In the genomic region with DNA sequence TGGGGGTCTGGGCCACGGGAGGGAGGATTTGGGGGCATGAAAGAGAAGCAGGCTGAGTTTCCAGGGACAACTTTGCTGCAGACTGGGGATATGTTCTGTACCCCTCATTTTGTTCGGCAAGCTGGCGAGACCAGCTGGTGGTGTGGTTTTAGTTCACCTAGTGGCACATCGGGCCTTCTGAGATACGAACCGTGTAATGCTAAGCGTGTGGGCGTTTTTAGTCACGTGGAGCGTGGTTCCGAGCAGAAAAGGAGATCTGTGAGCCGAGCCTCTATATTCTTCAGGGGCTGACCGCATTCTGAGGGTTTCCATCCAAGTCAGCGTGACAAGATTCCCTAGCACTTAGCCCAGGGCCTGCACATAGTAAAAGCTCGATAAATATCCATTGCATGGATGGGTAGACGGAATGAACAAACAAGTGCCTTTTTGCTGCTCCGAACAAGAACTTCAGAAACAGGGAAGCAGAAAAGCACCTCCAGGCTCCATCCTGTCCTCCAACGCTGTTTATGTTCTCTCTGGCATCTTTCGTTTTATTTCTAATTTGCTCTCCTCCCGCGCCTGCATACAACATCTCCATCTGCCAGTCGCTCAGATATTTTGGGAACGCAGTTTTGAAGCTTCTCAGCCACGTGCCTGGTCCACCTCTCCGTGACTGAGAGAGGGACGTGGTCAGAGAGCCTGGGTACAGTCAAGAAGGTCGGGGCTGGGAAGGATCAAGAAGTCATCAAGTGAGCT, we compare ENCODE assay signal across 12 cellular contexts. TPM values are rescaled to one million over a fixed set of nuclear protein-coding genes. Genes with fewer than 3 reads are reported as not detected.
"Had no signal": no experiment of that assay in that cellular context is flagged by ENCODE, and none has a peak within 500 bp of the region (broad histone marks: within the 10 kb centered on the region; RNA-seq: fewer than 3 reads in every experiment).

No MANE protein-coding gene starts in this region.

- H3K4me1 Mint-ChIP-seq: activated naive CD8-positive, alpha-beta T cell treated with anti-CD3 and anti-CD28 coated beads, Interleukin-2, amount 50 U/mL, for 24 hours; activated T-helper 17 cell treated with anti-CD3 and anti-CD28 coated beads, Interleukin-2, amount 50 U/mL, for 72 hours had no signal

- H3K4me3 Mint-ChIP-seq: activated naive CD8-positive, alpha-beta T cell treated with anti-CD3 and anti-CD28 coated beads, Interleukin-2, amount 50 U/mL, for 24 hours; activated T-helper 17 cell treated with anti-CD3 and anti-CD28 coated beads, Interleukin-2, amount 50 U/mL, for 72 hours; endodermal cell had no signal

- DNase-seq: activated CD4-positive, alpha-beta T cell treated with anti-CD3 and anti-CD28 coated beads, Interleukin-2, amount 50 U/mL, for 48 hours; activated naive CD4-positive, alpha-beta T cell treated with Interleukin-2 at 50 U/mL for 16 hours; activated naive CD8-positive, alpha-beta T cell treated with anti-CD3 and anti-CD28 coated beads, Interleukin-2, amount 50 U/mL, for 24 hours; endodermal cell; stimulated activated CD4-positive, alpha-beta T cell treated with anti-CD3 and anti-CD28 coated beads, Interleukin-4, amount 100 ng/mL, for 1 hour; stimulated activated naive CD4-positive, alpha-beta T cell treated with Interleukin-2 at 50 U/mL for 16 hours; substantia nigra; T-helper 1 cell; T1000; uterus had no signal

- ATAC-seq: activated naive CD8-positive, alpha-beta T cell treated with anti-CD3 and anti-CD28 coated beads, Interleukin-2, amount 50 U/mL, for 24 hours; activated T-helper 17 cell treated with anti-CD3 and anti-CD28 coated beads, Interleukin-2, amount 50 U/mL, for 72 hours; gastroesophageal sphincter had no signal

- H3K27ac Mint-ChIP-seq: activated naive CD8-positive, alpha-beta T cell treated with anti-CD3 and anti-CD28 coated beads, Interleukin-2, amount 50 U/mL, for 24 hours; activated T-helper 17 cell treated with anti-CD3 and anti-CD28 coated beads, Interleukin-2, amount 50 U/mL, for 72 hours; endodermal cell had no signal

- H3K9me3 Mint-ChIP-seq: activated naive CD8-positive, alpha-beta T cell treated with anti-CD3 and anti-CD28 coated beads, Interleukin-2, amount 50 U/mL, for 24 hours; endodermal cell had no signal

RNA-seq across cellular contexts. Expression of a gene that starts 5.8 kb away (rescaled TPM):
- total RNA-seq: activated T-helper 17 cell treated with anti-CD3 and anti-CD28 coated beads, Interleukin-2, amount 50 U/mL, for 72 hours had no signal
